Comparison of ENCODE assay signal across 12 cellular contexts in genomic region chr13:29961036-29961685, GRCh38.
"Had no signal": no experiment of that assay in that cellular context is flagged by ENCODE, and none has a peak within 500 bp of the region (broad histone marks: within the 10 kb centered on the region; RNA-seq: fewer than 3 reads in every experiment).

No MANE protein-coding gene starts in this region.

- DNase-seq: activated CD8-positive, alpha-beta memory T cell treated with anti-CD3 and anti-CD28 coated beads for 24 hours; activated naive CD4-positive, alpha-beta T cell treated with anti-CD3 and anti-CD28 coated beads for 36 hours; activated T-cell treated with anti-CD3 and anti-CD28 coated beads for 4 hours; adrenal gland; dorsolateral prefrontal cortex; mucosa of descending colon; stimulated activated CD4-positive, alpha-beta T cell treated with anti-CD3 and anti-CD28 coated beads, Interleukin-12 subunit alpha, Interleukin-12 subunit beta, amount 100 ng/mL, for 4 hours; stimulated activated CD4-positive, alpha-beta T cell treated with anti-CD3 and anti-CD28 coated beads, Interleukin-2, amount 100 ng/mL, for 24 hours had no signal

- H3K9me3 Mint-ChIP-seq: activated naive CD4-positive, alpha-beta T cell treated with anti-CD3 and anti-CD28 coated beads for 36 hours; activated T-helper 17 cell treated with anti-CD3 and anti-CD28 coated beads, Interleukin-2, amount 50 U/mL, for 72 hours had no signal

- ATAC-seq: activated T-helper 17 cell treated with anti-CD3 and anti-CD28 coated beads, Interleukin-2, amount 50 U/mL, for 72 hours; esophagus mucosa; left lobe of liver; mucosa of descending colon had no signal

- H3K4me3 Mint-ChIP-seq: activated naive CD4-positive, alpha-beta T cell treated with anti-CD3 and anti-CD28 coated beads for 36 hours; activated T-helper 17 cell treated with anti-CD3 and anti-CD28 coated beads, Interleukin-2, amount 50 U/mL, for 72 hours; nephron had no signal

- H3K27me3 Mint-ChIP-seq: activated T-helper 17 cell treated with anti-CD3 and anti-CD28 coated beads, Interleukin-2, amount 50 U/mL, for 72 hours had no signal

- H3K27ac Mint-ChIP-seq: activated naive CD4-positive, alpha-beta T cell treated with anti-CD3 and anti-CD28 coated beads for 36 hours; activated T-helper 17 cell treated with anti-CD3 and anti-CD28 coated beads, Interleukin-2, amount 50 U/mL, for 72 hours; nephron had no signal
